ENCODE assay signal across 11 cellular contexts in genomic region chr11:95279921-95280861, GRCh38. TPM values are rescaled to one million over a fixed set of nuclear protein-coding genes. Genes with fewer than 3 reads are reported as not detected.
DNase-seq lines count a peak whose midpoint lies in the region; ATAC-seq and TF ChIP-seq lines count a peak whose summit lies in the region.
"Had no signal": no experiment of that assay in that cellular context is flagged by ENCODE, and none has a peak within 500 bp of the region (broad histone marks: within the 10 kb centered on the region; RNA-seq: fewer than 3 reads in every experiment).

No MANE protein-coding gene starts in this region.

- no peaks in the 10 kb centered on the region for H3K27me3 Mint-ChIP-seq in activated B cell treated with CpG ODN at 0.5 μM for 24 hours

- BruUV-seq in PC-9 (replicated peaks; lab: Mats Ljungman, UMichigan) = no TSS peak

- TF ChIP-seq CTCF in activated B cell treated with CpG ODN at 0.5 μM for 24 hours (IDR thresholded peaks at IDR 0.05) (no peak), PC-9 (conservative IDR thresholded peaks at IDR 0.05) (no peak)

- intact Hi-C loops in activated B cell treated with CpG ODN at 0.5 μM for 24 hours (cut with micrococcal nuclease) = loop anchor here (1.0 to 2.0 kb wide), 4 partner anchors 16 to 56 kb away; no protein-coding TSS in a partner anchor
- intact Hi-C loops in PC-9 (cut with micrococcal nuclease; ENCODE audit: unreplicated experiment) = no loop called here

- no peaks in the 10 kb centered on the region for H3K36me3 ChIP-seq in BLaER1 treated with 17β-estradiol and CSF1 and Interleukin-3, amounts not matched to agents 10 nM and 100 nM
- no peaks in the 10 kb centered on the region for H3K36me3 ChIP-seq in PC-9 (ENCODE audit: low read depth)

- ATAC-seq in HG02610 (IDR thresholded peaks at IDR 0.05; ENCODE audit: unreplicated experiment) (peak; percentile 64), activated B cell treated with CpG ODN at 0.5 μM for 24 hours (ENCODE audit: low read depth) (peak; percentile 84), esophagus mucosa (no peak)

- H3K9ac ChIP-seq in BLaER1 treated with 17β-estradiol and CSF1 and Interleukin-3, amounts not matched to agents 10 nM and 100 nM = no peak overlapping the region

- H2AFZ ChIP-seq in PC-9 = no peak overlapping the region

- 0 out of 22 replicates have a peak, but pooled peaks cover 0 to under 1% (median 0%) of the 10 kb centered on the region in 11 experiments for H3K9me3 ChIP-seq in BLaER1 treated with 17β-estradiol and CSF1 and Interleukin-3, amounts not matched to agents 10 nM and 100 nM (replicated peaks in 1 of 11)
- no peaks in the 10 kb centered on the region for H3K9me3 ChIP-seq in PC-9 (ENCODE audit: insufficient read depth, low read depth)

- no peaks in the 10 kb centered on the region for H3F3A ChIP-seq in PC-9 (ENCODE audit: insufficient read depth, low read depth)

- POLR2A ChIA-PET in activated B cell treated with CpG ODN at 0.5 μM for 24 hours (lab: Charles Lee) (interaction anchor here (0.7 to 3.6 kb wide), 8 partner anchors 16 to 482 kb away, joined by 3 to 29 read pairs (median 4); partner anchors contain the start of gene SESN3), PC-9 (lab: Charles Lee; ENCODE audit: unreplicated experiment) (no interaction called here)

- H3K27ac ChIP-seq in BLaER1 treated with 17β-estradiol and CSF1 and Interleukin-3, amounts not matched to agents 10 nM and 100 nM = peak overlapping the region in 6 of 11 experiments; percentile 8 to 60 (median 24); a peak in 7 of 22 replicates
- no peak overlapping the region for H3K27ac ChIP-seq in PC-9

- H3K4me1 ChIP-seq in BLaER1 treated with 17β-estradiol and CSF1 and Interleukin-3, amounts not matched to agents 10 nM and 100 nM = peaks cover 0 to 15% (median 11%) of the 10 kb centered on the region in 10 experiments; a peak in 12 of 20 replicates
- no peaks in the 10 kb centered on the region for H3K4me1 ChIP-seq in PC-9 (replicated peaks; ENCODE audit: insufficient read depth)

- peaks cover 49% of the 10 kb centered on the region for H3K4me1 Mint-ChIP-seq in activated B cell treated with CpG ODN at 0.5 μM for 24 hours

- peak overlapping the region; percentile 85 for H3K27ac Mint-ChIP-seq in activated B cell treated with CpG ODN at 0.5 μM for 24 hours

- no peaks in the 10 kb centered on the region for H3K9me3 Mint-ChIP-seq in activated B cell treated with CpG ODN at 0.5 μM for 24 hours

- H3K4me2 ChIP-seq in BLaER1 treated with 17β-estradiol and CSF1 and Interleukin-3, amounts not matched to agents 10 nM and 100 nM = peak overlapping the region in 8 of 11 experiments; percentile 12 to 68 (median 38); a peak in 12 of 22 replicates
- no peak overlapping the region for H3K4me2 ChIP-seq in PC-9

- DNase-seq in activated B cell treated with CpG ODN at 0.5 μM for 24 hours = peak; percentile 24
- peak; percentile 28 for DNase-seq in kidney tubule cell (ENCODE audit: low spot score)
- no peak for DNase-seq in COR-L47 (lab: John Stamatoyannopoulos, UW)
- no peak for DNase-seq in ACHN
- DNase-seq in PC-9 = no peak
- DNase-seq: activated CD4-positive, alpha-beta T cell treated with anti-CD3 and anti-CD28 coated beads, Interleukin-2, amount 50 U/mL, for 48 hours; dermis blood vessel endothelial cell; NCI-H1930 had no signal

- no peaks in the 10 kb centered on the region for H3K27me3 ChIP-seq in BLaER1 treated with 17β-estradiol and CSF1 and Interleukin-3, amounts not matched to agents 10 nM and 100 nM
- no peaks in the 10 kb centered on the region for H3K27me3 ChIP-seq in PC-9 (ENCODE audit: insufficient read depth, low read depth)

- H3K9me2 ChIP-seq in PC-9 (ENCODE audit: insufficient read depth) = peaks cover 4% of the 10 kb centered on the region; the same call in 1 of the 2 replicates

- H3K79me2 ChIP-seq in PC-9 (ENCODE audit: low read depth) = no peaks in the 10 kb centered on the region

- H4K20me1 ChIP-seq in BLaER1 treated with 17β-estradiol and CSF1 and Interleukin-3, amounts not matched to agents 10 nM and 100 nM = no peaks in the 10 kb centered on the region
- H4K20me1 ChIP-seq in PC-9 (ENCODE audit: insufficient read depth) = no peaks in the 10 kb centered on the region

- H3K36me3 Mint-ChIP-seq in activated B cell treated with CpG ODN at 0.5 μM for 24 hours (ENCODE audit: low read depth) = no peaks in the 10 kb centered on the region

- in situ Hi-C loops in ACHN (cut with HindIII; ENCODE audit: low pct_ligation_motif_present, low pct_unique_long_range_greater_than_20kb, low sequenced_read_pairs) = no loop called here

- CTCF ChIA-PET in activated B cell treated with CpG ODN at 0.5 μM for 24 hours (lab: Charles Lee) (interaction anchor here (0.7 to 0.9 kb wide), 2 partner anchors 193 to 425 kb away, joined by 3 read pairs; no protein-coding TSS in a partner anchor), PC-9 (lab: Charles Lee) (no interaction called here)

- H3K4me3 ChIP-seq in BLaER1 treated with 17β-estradiol and CSF1 and Interleukin-3, amounts not matched to agents 10 nM and 100 nM = no peak overlapping the region
- H3K4me3 ChIP-seq in PC-9 = no peak overlapping the region

- H3K4me3 Mint-ChIP-seq in activated B cell treated with CpG ODN at 0.5 μM for 24 hours = peak overlapping the region; percentile 39

RNA-seq across cellular contexts. Expression of gene SESN3, which starts 49.2 kb away (rescaled TPM):
- 82.3 and 87.2 TPM in 2 replicates for total RNA-seq in activated B cell treated with CpG ODN at 0.5 μM for 24 hours
- 0.45 and 0.85 TPM in 2 replicates for total RNA-seq in PC-9 (2021)
- total RNA-seq in esophagus mucosa = 30.5 TPM

Comparison
In these comparisons a context has a peak if more than half of its experiments do, and no peak if none do; other contexts are left out.
1. DNase-seq: peak in activated B cell treated with CpG ODN at 0.5 μM for 24 hours (single experiment) and kidney tubule cell (single experiment); none in COR-L47 (single experiment), ACHN (single experiment) and PC-9 (0 of 2).
2. RNA of gene SESN3, which starts 49.2 kb away (total RNA-seq): 82.3 to 87.2 TPM in activated B cell treated with CpG ODN at 0.5 μM for 24 hours and 30.5 TPM in esophagus mucosa (single experiment); 0.45 to 0.85 TPM in PC-9; every median in the first group is over 10 times any median in the second.